Comparison of ENCODE assay signal across 8 cellular contexts in the genomic region with DNA sequence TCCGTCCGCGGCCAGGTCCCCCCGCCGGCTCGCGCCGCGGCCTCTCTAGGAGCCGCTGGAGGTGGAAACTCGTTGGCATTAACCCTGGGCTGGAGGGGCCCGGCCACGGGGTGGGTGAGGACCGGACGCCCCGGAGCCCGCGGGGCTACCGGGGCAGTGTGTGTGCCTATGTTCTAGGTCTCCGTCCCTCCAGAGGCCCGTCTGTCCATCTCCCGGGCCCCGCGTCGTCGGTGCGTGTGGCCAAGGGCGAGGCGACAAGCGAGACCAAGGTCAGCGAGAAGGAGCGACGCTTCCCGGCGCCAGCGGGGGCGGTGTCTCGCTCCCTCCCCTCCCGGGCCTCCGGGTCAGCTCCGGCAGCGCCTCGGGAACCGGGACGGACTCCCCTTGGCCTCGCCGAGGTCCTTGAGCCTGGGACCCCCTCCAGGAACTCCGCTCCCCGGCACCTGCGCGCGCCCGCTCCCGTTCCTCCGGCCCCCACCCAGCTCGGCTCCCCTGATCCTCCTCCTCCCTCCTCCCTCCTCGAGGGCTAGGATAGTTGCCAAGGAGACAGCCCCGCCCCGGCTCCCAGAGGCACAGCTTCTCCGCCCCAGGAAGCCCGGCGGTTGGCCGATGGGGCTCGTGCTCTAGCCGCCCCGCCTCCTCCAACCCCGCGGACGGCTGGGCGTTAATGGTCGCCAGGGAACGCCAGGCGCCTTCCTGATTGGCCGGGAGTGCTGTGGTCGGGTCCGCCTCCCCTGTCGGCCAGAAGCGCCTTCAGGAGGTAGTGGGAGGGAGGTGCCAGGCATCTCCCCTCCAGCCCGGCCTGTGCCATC. TPM values are rescaled to one million over a fixed set of nuclear protein-coding genes. Genes with fewer than 3 reads are reported as not detected.
A peak's percentile ranks its signal among the peaks of the same experiment; 100 is the strongest.
DNase-seq lines count a peak whose midpoint lies in the region; ATAC-seq and TF ChIP-seq lines count a peak whose summit lies in the region.

No MANE protein-coding gene starts in this region.

- peaks cover 22% of the 10 kb centered on the region for H3K36me3 ChIP-seq in osteoblast (ENCODE audit: insufficient read depth, low read length)
- peaks cover 3% of the 10 kb centered on the region for H3K36me3 ChIP-seq in thoracic aorta

- peak overlapping the region; percentile 69 for H3K27ac Mint-ChIP-seq in activated naive CD8-positive, alpha-beta T cell
- peak overlapping the region; percentile 86 for H3K27ac Mint-ChIP-seq in glutamatergic neuron (ENCODE audit: unreplicated experiment)

- H2AFZ ChIP-seq in osteoblast (ENCODE audit: low read length) = peak overlapping the region; percentile 85

- peaks cover 23% of the 10 kb centered on the region for H3K4me1 Mint-ChIP-seq in activated naive CD8-positive, alpha-beta T cell (ENCODE audit: low read depth)
- H3K4me1 Mint-ChIP-seq in glutamatergic neuron (ENCODE audit: low read depth, unreplicated experiment) = peaks cover 10% of the 10 kb centered on the region

- H3K27me3 ChIP-seq in osteoblast (ENCODE audit: insufficient read depth, low read length) (no peaks in the 10 kb centered on the region), thoracic aorta (replicated peaks; ENCODE audit: insufficient read depth) (no peaks in the 10 kb centered on the region)

- DNase-seq in GM12864 (ENCODE audit: low read depth) (peak; percentile 88), NCI-H1092 treated with DMSO at 0.1 percent for 48 hours (lab: John Stamatoyannopoulos, UW) (peak; percentile 98), glutamatergic neuron (peak; percentile 99), osteoblast (ENCODE audit: insufficient read length, low spot score, missing footprints) (peak; percentile 100), thoracic aorta (ENCODE audit: low spot score) (peak; percentile 94)

- peaks cover 6% of the 10 kb centered on the region for H3K4me1 ChIP-seq in osteoblast (ENCODE audit: insufficient read depth, low read length)
- peaks cover 4 to 18% of the 10 kb centered on the region in 2 donors for H3K4me1 ChIP-seq in thoracic aorta (ENCODE audit: control insufficient read depth in 1 of 2, low read depth in 2 of 2)

- no peaks in the 10 kb centered on the region for H3K27me3 Mint-ChIP-seq in activated naive CD8-positive, alpha-beta T cell
- H3K27me3 Mint-ChIP-seq in glutamatergic neuron (ENCODE audit: unreplicated experiment) = peaks cover 5% of the 10 kb centered on the region

- ATAC-seq in HG02610 (IDR thresholded peaks at IDR 0.05; ENCODE audit: unreplicated experiment) = peak; percentile 90
- ATAC-seq in SK-N-SH treated with all-trans-retinoic acid at 6 μM for 48 hours = peak; percentile 94
- ATAC-seq in thoracic aorta (ENCODE audit: insufficient number of reproducible peaks, low FRiP score, low read depth) = peak; percentile 87

- no peaks in the 10 kb centered on the region for H3K9me3 ChIP-seq in osteoblast (ENCODE audit: low read depth, low read length)
- H3K9me3 ChIP-seq in thoracic aorta = no peaks in the 10 kb centered on the region

- H3K4me3 ChIP-seq in GM12864 (ENCODE audit: low read depth, low read length) (peak overlapping the region; percentile 77), osteoblast (ENCODE audit: insufficient read depth, low read length) (peak overlapping the region; percentile 90), thoracic aorta (peak overlapping the region; percentile 98)

- H3K79me2 ChIP-seq in osteoblast (ENCODE audit: insufficient read depth, low read length) = no peaks in the 10 kb centered on the region

- peak overlapping the region; percentile 78 for H3K4me2 ChIP-seq in osteoblast (ENCODE audit: insufficient read depth, low read length)

- H4K20me1 ChIP-seq in osteoblast (ENCODE audit: insufficient read depth, low read length) = no peaks in the 10 kb centered on the region

- TF ChIP-seq CTCF in GM12864 (IDR thresholded peaks at IDR 0.05; ENCODE audit: low read depth, low read length, missing control alignments) (peak; percentile 45), glutamatergic neuron (IDR thresholded peaks at IDR 0.05; ENCODE audit: partially characterized antibody, unreplicated experiment) (peak; percentile 40), osteoblast (IDR thresholded peaks at IDR 0.05; ENCODE audit: extremely low read depth, low read depth, low read length) (no peak), thoracic aorta (IDR thresholded peaks at IDR 0.05) (peak; percentile 39)

- H3K9me3 Mint-ChIP-seq in activated naive CD8-positive, alpha-beta T cell (ENCODE audit: low read depth) = no peaks in the 10 kb centered on the region
- peaks cover 9% of the 10 kb centered on the region for H3K9me3 Mint-ChIP-seq in glutamatergic neuron (ENCODE audit: unreplicated experiment)

- H3K36me3 Mint-ChIP-seq in activated naive CD8-positive, alpha-beta T cell = peaks cover 4% of the 10 kb centered on the region
- H3K36me3 Mint-ChIP-seq in glutamatergic neuron (ENCODE audit: unreplicated experiment) = no peaks in the 10 kb centered on the region

- peak overlapping the region; percentile 84 for H3K4me3 Mint-ChIP-seq in activated naive CD8-positive, alpha-beta T cell
- H3K4me3 Mint-ChIP-seq in glutamatergic neuron (ENCODE audit: unreplicated experiment) = peak overlapping the region; percentile 83

- peak overlapping the region; percentile 79 for H3K27ac ChIP-seq in osteoblast (ENCODE audit: low read depth, low read length)
- H3K27ac ChIP-seq in thoracic aorta = peak overlapping the region; percentile 93 to 99

TF ChIP-seq in SK-N-SH treated with all-trans-retinoic acid at 6 μM for 48 hours, 23 proteins besides CTCF, POLR2A, EP300 and RAD21 (continues in another document):
- TF ChIP-seq ZFP3 (CRISPR knock-in tag; IDR thresholded peaks at IDR 0.05) (no peak), CSDC2 (CRISPR knock-in tag; IDR thresholded peaks at IDR 0.05) (no peak), TCF4 (CRISPR knock-in tag; IDR thresholded peaks at IDR 0.05; ENCODE audit: borderline replicate concordance) (no peak), OSR1 (CRISPR knock-in tag; IDR thresholded peaks at IDR 0.05) (no peak), TOX (CRISPR knock-in tag; IDR thresholded peaks at IDR 0.05; ENCODE audit: borderline replicate concordance) (no peak), BACH2 (CRISPR knock-in tag; IDR thresholded peaks at IDR 0.05; ENCODE audit: borderline replicate concordance) (no peak), ARNTL (CRISPR knock-in tag; IDR thresholded peaks at IDR 0.05; ENCODE audit: borderline replicate concordance, low read depth) (no peak), ZFP30 (CRISPR knock-in tag; IDR thresholded peaks at IDR 0.05) (no peak), ISL1 (CRISPR knock-in tag; IDR thresholded peaks at IDR 0.05) (no peak), CSRNP3 (CRISPR knock-in tag; IDR thresholded peaks at IDR 0.05) (0 out of 2 replicates have a peak, but pooled peaks have one; percentile 53), ZNF70 (CRISPR knock-in tag; IDR thresholded peaks at IDR 0.05) (no peak), SNAI2 (CRISPR knock-in tag; IDR thresholded peaks at IDR 0.05) (no peak), CREB5 (CRISPR knock-in tag; IDR thresholded peaks at IDR 0.05; ENCODE audit: low read depth) (no peak)
- TF ChIP-seq, protein P1, sequence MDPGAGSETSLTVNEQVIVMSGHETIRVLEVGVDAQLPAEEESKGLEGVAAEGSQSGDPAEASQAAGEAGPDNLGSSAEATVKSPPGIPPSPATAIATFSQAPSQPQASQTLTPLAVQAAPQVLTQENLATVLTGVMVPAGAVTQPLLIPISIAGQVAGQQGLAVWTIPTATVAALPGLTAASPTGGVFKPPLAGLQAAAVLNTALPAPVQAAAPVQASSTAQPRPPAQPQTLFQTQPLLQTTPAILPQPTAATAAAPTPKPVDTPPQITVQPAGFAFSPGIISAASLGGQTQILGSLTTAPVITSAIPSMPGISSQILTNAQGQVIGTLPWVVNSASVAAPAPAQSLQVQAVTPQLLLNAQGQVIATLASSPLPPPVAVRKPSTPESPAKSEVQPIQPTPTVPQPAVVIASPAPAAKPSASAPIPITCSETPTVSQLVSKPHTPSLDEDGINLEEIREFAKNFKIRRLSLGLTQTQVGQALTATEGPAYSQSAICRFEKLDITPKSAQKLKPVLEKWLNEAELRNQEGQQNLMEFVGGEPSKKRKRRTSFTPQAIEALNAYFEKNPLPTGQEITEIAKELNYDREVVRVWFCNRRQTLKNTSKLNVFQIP (CRISPR knock-in tag; IDR thresholded peaks at IDR 0.05; ENCODE audit: borderline replicate concordance, low read depth) = no peak

RNA-seq across cellular contexts. Expression of gene ZNF768, which starts 0.7 kb away (rescaled TPM):
- total RNA-seq in glutamatergic neuron (ENCODE audit: unreplicated experiment) (45.6 TPM), osteoblast (22.7 and 25.0 TPM in 2 replicates), thoracic aorta (10 to 100 TPM; 25.0 to 36.3 TPM)

RNA-seq across cellular contexts. Expression of gene ZNF747, which starts 7.6 kb away (rescaled TPM):
- total RNA-seq in glutamatergic neuron (ENCODE audit: unreplicated experiment) = 15.1 TPM
- 16.6 and 17.1 TPM in 2 replicates for total RNA-seq in osteoblast
- 10 to 100 TPM; 16.8 to 18.3 TPM for total RNA-seq in thoracic aorta

RNA-seq across cellular contexts. Expression of gene ZNF764, which starts 31.1 kb away (rescaled TPM):
- 39.0 TPM for total RNA-seq in glutamatergic neuron (ENCODE audit: unreplicated experiment)
- 5.3 and 7.6 TPM in 2 replicates for total RNA-seq in osteoblast
- total RNA-seq in thoracic aorta = 1 to 10 TPM; 8.5 to 9.6 TPM

RNA-seq across cellular contexts. Expression of gene ZNF688, which starts 44.5 kb away (rescaled TPM):
- total RNA-seq in glutamatergic neuron (ENCODE audit: unreplicated experiment) (18.7 TPM), osteoblast (10.9 and 12.3 TPM in 2 replicates), thoracic aorta (10 to 100 TPM in 1 of 2 donors, 1 to 10 TPM in 1; 9.2 to 24.2 TPM)

RNA-seq across cellular contexts. Expression of gene ITGAL, which starts 54.5 kb away (rescaled TPM):
- not detected for total RNA-seq in glutamatergic neuron (ENCODE audit: unreplicated experiment)
- 0.36 TPM in 1 of 2 replicates, not detected in the other for total RNA-seq in osteoblast
- total RNA-seq in thoracic aorta = 1 to 10 TPM; 3.2 to 5.4 TPM

Comparison
In these comparisons a context has a peak if more than half of its experiments do, and no peak if none do; other contexts are left out.
1. Peak in every context shown above with its lines: DNase-seq, ATAC-seq, H3K4me3 ChIP-seq and H3K27ac ChIP-seq.